Comparison of ENCODE assay signal across 12 cellular contexts in genomic region chr1:18009061-18009728, GRCh38.
"Had no signal": no experiment of that assay in that cellular context is flagged by ENCODE, and none has a peak within 500 bp of the region (broad histone marks: within the 10 kb centered on the region; RNA-seq: fewer than 3 reads in every experiment).

No MANE protein-coding gene starts in this region.

- H3K4me1 ChIP-seq: lower lobe of right lung had no signal

- H3K9me3 ChIP-seq: lower lobe of right lung had no signal

- H3K36me3 ChIP-seq: lower lobe of right lung had no signal

- ATAC-seq: activated T-helper 17 cell treated with anti-CD3 and anti-CD28 coated beads, Interleukin-2, amount 50 U/mL, for 72 hours; lower lobe of right lung; stimulated activated effector memory CD8-positive, alpha-beta T cell treated with anti-CD3 and anti-CD28 coated beads, Interleukin-12 subunit alpha, Interleukin-12 subunit beta, amount 100 ng/mL, for 72 hours had no signal

- DNase-seq: activated CD4-positive, alpha-beta T cell treated with anti-CD3 and anti-CD28 coated beads, Interleukin-2, amount 50 U/mL, for 4 hours; activated CD4-positive, CD25-positive, alpha-beta regulatory T cell treated with anti-CD3 and anti-CD28 coated beads, Interleukin-2, amount 50 U/mL, for 72 hours; activated naive CD4-positive, alpha-beta T cell treated with Interleukin-2 at 50 U/mL for 16 hours; activated T-cell treated with anti-CD3 and anti-CD28 coated beads for 4 hours; aorta; left cardiac atrium; lower lobe of right lung; posterior cingulate gyrus; retina; T-helper 9 cell had no signal

- H3K27ac ChIP-seq: lower lobe of right lung had no signal

- H3K4me1 Mint-ChIP-seq: activated T-helper 17 cell treated with anti-CD3 and anti-CD28 coated beads, Interleukin-2, amount 50 U/mL, for 72 hours; stimulated activated effector memory CD8-positive, alpha-beta T cell treated with anti-CD3 and anti-CD28 coated beads, Interleukin-12 subunit alpha, Interleukin-12 subunit beta, amount 100 ng/mL, for 72 hours had no signal

- H3K36me3 Mint-ChIP-seq: stimulated activated effector memory CD8-positive, alpha-beta T cell treated with anti-CD3 and anti-CD28 coated beads, Interleukin-12 subunit alpha, Interleukin-12 subunit beta, amount 100 ng/mL, for 72 hours had no signal

- H3K27ac Mint-ChIP-seq: activated T-helper 17 cell treated with anti-CD3 and anti-CD28 coated beads, Interleukin-2, amount 50 U/mL, for 72 hours; stimulated activated effector memory CD8-positive, alpha-beta T cell treated with anti-CD3 and anti-CD28 coated beads, Interleukin-12 subunit alpha, Interleukin-12 subunit beta, amount 100 ng/mL, for 72 hours had no signal

- H3K4me3 ChIP-seq: lower lobe of right lung had no signal

- H3K4me3 Mint-ChIP-seq: activated T-helper 17 cell treated with anti-CD3 and anti-CD28 coated beads, Interleukin-2, amount 50 U/mL, for 72 hours; stimulated activated effector memory CD8-positive, alpha-beta T cell treated with anti-CD3 and anti-CD28 coated beads, Interleukin-12 subunit alpha, Interleukin-12 subunit beta, amount 100 ng/mL, for 72 hours had no signal

- H3K9me3 Mint-ChIP-seq: activated T-helper 17 cell treated with anti-CD3 and anti-CD28 coated beads, Interleukin-2, amount 50 U/mL, for 72 hours; stimulated activated effector memory CD8-positive, alpha-beta T cell treated with anti-CD3 and anti-CD28 coated beads, Interleukin-12 subunit alpha, Interleukin-12 subunit beta, amount 100 ng/mL, for 72 hours had no signal
